Comparison of ENCODE assay signal across 21 cellular contexts in genomic region chr21:38832664-38833063, GRCh38. TPM values are rescaled to one million over a fixed set of nuclear protein-coding genes. Genes with fewer than 3 reads are reported as not detected.
A peak's percentile ranks its signal among the peaks of the same experiment; 100 is the strongest.
DNase-seq lines count a peak whose midpoint lies in the region; ATAC-seq and TF ChIP-seq lines count a peak whose summit lies in the region.
"Had no signal": no experiment of that assay in that cellular context is flagged by ENCODE, and none has a peak within 500 bp of the region (broad histone marks: within the 10 kb centered on the region; RNA-seq: fewer than 3 reads in every experiment).

No MANE protein-coding gene starts in this region.

- TF ChIP-seq CTCF in DOHH2 (IDR thresholded peaks at IDR 0.05; ENCODE audit: low read depth, low read length, poor library complexity, severe bottlenecking), result no peak
- TF ChIP-seq CTCF in RWPE1 (conservative IDR thresholded peaks at IDR 0.05; ENCODE audit: low read depth), result no peak
- no peak for TF ChIP-seq CTCF in hepatocyte (IDR thresholded peaks at IDR 0.05; ENCODE audit: poor library complexity)
- no peak for TF ChIP-seq CTCF in spleen (IDR thresholded peaks at IDR 0.05 in 8 of 11, conservative IDR thresholded peaks at IDR 0.05 in 3 of 11)
- TF ChIP-seq CTCF in Peyer's patch (IDR thresholded peaks at IDR 0.05), result no peak

- peaks cover 28 to 34% of the 10 kb centered on the region in 2 donors for H3K27me3 Mint-ChIP-seq in stimulated activated naive B cell treated with anti-CD40 and anti-IgM and Interleukin-4, amounts not matched to agents 10 μg/mL and 1 μg/mL and 100 μg/mL, for 72 hours

- H3K9me3 ChIP-seq in DOHH2 (ENCODE audit: control insufficient read depth, insufficient read depth, low read length) (0 out of 2 replicates have a peak, but pooled peaks cover 4% of the 10 kb centered on the region), hepatocyte (ENCODE audit: low read depth) (no peaks in the 10 kb centered on the region), spleen (peaks cover 0 to 4% (median 0%) of the 10 kb centered on the region in 8 donors), Peyer's patch (no peaks in the 10 kb centered on the region)
- H3K9me3 ChIP-seq: SK-N-SH had no signal

- POLR2A ChIA-PET in RWPE1 (lab: Yijun Ruan, JAX; ENCODE audit: low non-redundant PET), result no interaction called here

- TF ChIP-seq POLR2A in spleen (IDR thresholded peaks at IDR 0.05), result no peak
- TF ChIP-seq POLR2A in Peyer's patch (IDR thresholded peaks at IDR 0.05), result no peak

- H3K4me3 Mint-ChIP-seq in stimulated activated naive B cell treated with anti-CD40 and anti-IgM and Interleukin-4, amounts not matched to agents 10 μg/mL and 1 μg/mL and 100 μg/mL, for 72 hours, result no peak overlapping the region

- 97% methylated on average over 3 of the region's 3 CpGs for WGBS in hepatocyte (ENCODE audit: low lambda C conversion rate, missing lambda C conversion rate)
- 83 to 94% (median 87%) methylated on average over 3 of the region's 3 CpGs for WGBS in spleen, 5 donors

- H4K20me1 ChIP-seq in DOHH2 (ENCODE audit: control insufficient read depth, insufficient read depth, low read depth, low read length) (no peaks in the 10 kb centered on the region), hepatocyte (ENCODE audit: insufficient read depth, poor library complexity, severe bottlenecking) (no peaks in the 10 kb centered on the region)

- H3K36me3 Mint-ChIP-seq in stimulated activated naive B cell treated with anti-CD40 and anti-IgM and Interleukin-4, amounts not matched to agents 10 μg/mL and 1 μg/mL and 100 μg/mL, for 72 hours, result no peaks in the 10 kb centered on the region

- peaks cover 16 to 27% of the 10 kb centered on the region in 2 donors for H3K4me1 Mint-ChIP-seq in stimulated activated naive B cell treated with anti-CD40 and anti-IgM and Interleukin-4, amounts not matched to agents 10 μg/mL and 1 μg/mL and 100 μg/mL, for 72 hours

- DNase-seq in RWPE1 (ENCODE audit: low spot score), result no peak
- no peak for DNase-seq in hepatocyte (ENCODE audit: low spot score)
- DNase-seq in spleen, result no peak
- no peak for DNase-seq in DMS53 treated with DMSO at 0.1 percent for 48 hours (lab: John Stamatoyannopoulos, UW; ENCODE audit: unreplicated experiment)
- no peak for DNase-seq in Peyer's patch
- no peak for DNase-seq in stimulated activated naive B cell treated with anti-CD40 and anti-IgM and Interleukin-4, amounts not matched to agents 10 μg/mL and 1 μg/mL and 100 μg/mL, for 72 hours
- DNase-seq: ACHN, DMS 273 treated with DMSO at 0.1 percent for 48 hours, GF-D8, Karpas-422, MG63, NCI-H1048, NCI-H1436 treated with DMSO at 0.1 percent for 48 hours, NCI-H2029 treated with DMSO at 0.1 percent for 48 hours, NCI-H2171, NCI-H526, SHP77, SK-N-SH, T-helper 1 cell had no signal

- CTCF ChIA-PET in RWPE1 (lab: Yijun Ruan, JAX), result no interaction called here

- no peaks in the 10 kb centered on the region for H3K27me3 ChIP-seq in DOHH2 (ENCODE audit: control insufficient read depth, low read length)
- no peaks in the 10 kb centered on the region for H3K27me3 ChIP-seq in hepatocyte
- H3K27me3 ChIP-seq in spleen (replicated peaks in 1 of 7), result no peaks in the 10 kb centered on the region
- H3K27me3 ChIP-seq in Peyer's patch, result no peaks in the 10 kb centered on the region
- H3K27me3 ChIP-seq: MG63 had no signal

- ATAC-seq in stimulated activated naive B cell treated with anti-CD40 and anti-IgM and Interleukin-4, amounts not matched to agents 10 μg/mL and 1 μg/mL and 100 μg/mL, for 72 hours (replicated peaks), result no peak

- H3K79me2 ChIP-seq in DOHH2 (ENCODE audit: control insufficient read depth, low read length), result no peaks in the 10 kb centered on the region
- no peaks in the 10 kb centered on the region for H3K79me2 ChIP-seq in hepatocyte

- H3K4me1 ChIP-seq in DOHH2 (ENCODE audit: control insufficient read depth, low read length) (peaks cover 31% of the 10 kb centered on the region), hepatocyte (ENCODE audit: insufficient read depth) (peaks cover 10% of the 10 kb centered on the region), spleen (peaks cover 6 to 21% (median 19%) of the 10 kb centered on the region in 6 donors), Peyer's patch (peaks cover 0 to 12% (median 0%) of the 10 kb centered on the region in 4 donors)

- H3K27ac Mint-ChIP-seq in stimulated activated naive B cell treated with anti-CD40 and anti-IgM and Interleukin-4, amounts not matched to agents 10 μg/mL and 1 μg/mL and 100 μg/mL, for 72 hours, result no peak overlapping the region

- H3K4me3 ChIP-seq in DOHH2 (ENCODE audit: low read length) (no peak overlapping the region), hepatocyte (no peak overlapping the region), spleen (no peak overlapping the region), Peyer's patch (no peak overlapping the region)
- H3K4me3 ChIP-seq: MG63 had no signal

- intact Hi-C loops in spleen (cut with DNase I; ENCODE audit: low total_unique reads), result no loop called here

- H3K27ac ChIP-seq in DOHH2 (ENCODE audit: low read depth, low read length) (peak overlapping the region; percentile 90; the same call in 1 of the 2 replicates), RWPE1 (peak overlapping the region; percentile 79), hepatocyte (peak overlapping the region; percentile 83), spleen (peak overlapping the region in 5 of 8 donors; percentile 78 to 93 (median 87)), Peyer's patch (no peak overlapping the region)
- H3K27ac ChIP-seq: C4-2B had no signal

- H3F3A ChIP-seq in DOHH2 (ENCODE audit: control insufficient read depth, insufficient read depth), result peaks cover 14% of the 10 kb centered on the region

- H3K9me3 Mint-ChIP-seq in stimulated activated naive B cell treated with anti-CD40 and anti-IgM and Interleukin-4, amounts not matched to agents 10 μg/mL and 1 μg/mL and 100 μg/mL, for 72 hours, result no peaks in the 10 kb centered on the region

- H3K9me2 ChIP-seq in DOHH2 (replicated peaks; ENCODE audit: control insufficient read depth, low read length) (no peaks in the 10 kb centered on the region), hepatocyte (replicated peaks; ENCODE audit: insufficient read depth) (no peaks in the 10 kb centered on the region)
- H3K9me2 ChIP-seq: SK-N-SH had no signal

- H2AFZ ChIP-seq in hepatocyte, result no peak overlapping the region

- no peak overlapping the region; the same call in 1 of the 2 replicates for H3K4me2 ChIP-seq in DOHH2 (ENCODE audit: low read length)
- H3K4me2 ChIP-seq in hepatocyte, result no peak overlapping the region
- H3K4me2 ChIP-seq: SK-N-SH had no signal

- H3K36me3 ChIP-seq in DOHH2 (ENCODE audit: control insufficient read depth, low read length), result 0 out of 2 replicates have a peak, but pooled peaks cover 3% of the 10 kb centered on the region
- no peaks in the 10 kb centered on the region for H3K36me3 ChIP-seq in hepatocyte (replicated peaks; ENCODE audit: insufficient read depth, low read depth)
- H3K36me3 ChIP-seq in spleen, result no peaks in the 10 kb centered on the region
- H3K36me3 ChIP-seq in Peyer's patch, result no peaks in the 10 kb centered on the region
- H3K36me3 ChIP-seq: MG63 had no signal

RNA-seq across cellular contexts. Expression of gene ETS2, which starts 26.9 kb away (rescaled TPM):
- total RNA-seq in hepatocyte (91.9 and 95.1 TPM in 2 replicates), spleen (100 to 1,000 TPM; 287 to 590 (median 388) TPM), Peyer's patch (100 to 1,000 TPM; 127 to 186 (median 147) TPM)
- polyA plus RNA-seq in hepatocyte (104 and 106 TPM in 2 replicates), spleen (100 to 1,000 TPM in 1 of 3 donors, 10 to 100 TPM in 2; 44.4 to 113 (median 44.6) TPM)

Comparison
In these comparisons a context has a peak if more than half of its experiments do, and no peak if none do; other contexts are left out.
1. H3K27ac ChIP-seq: peak in DOHH2 (single experiment), RWPE1 (single experiment), hepatocyte (single experiment) and spleen (5 of 8); none in Peyer's patch (0 of 4).